17 cellular contexts compared by ENCODE assay signal in genomic region chr18:6598657-6599056, GRCh38.
DNase-seq lines count a peak whose midpoint lies in the region; ATAC-seq, FAIRE-seq and TF ChIP-seq lines count a peak whose summit lies in the region.
"Had no signal": no experiment of that assay in that cellular context is flagged by ENCODE, and none has a peak within 500 bp of the region (broad histone marks: within the 10 kb centered on the region; RNA-seq: fewer than 3 reads in every experiment).

No MANE protein-coding gene starts in this region.

- H3K9me3 ChIP-seq in endodermal cell (ENCODE audit: control insufficient read depth, low read length): no peaks in the 10 kb centered on the region
- H3K9me3 ChIP-seq: A549, HAP-1 had no signal

- peaks cover 12% of the 10 kb centered on the region for H3K4me1 Mint-ChIP-seq in endodermal cell

- H3K27ac Mint-ChIP-seq in endodermal cell: peak overlapping the region; percentile 87

- no peaks in the 10 kb centered on the region for H3K27me3 ChIP-seq in H7 (ENCODE audit: control insufficient read depth, insufficient read depth, low read length)
- no peaks in the 10 kb centered on the region for H3K27me3 ChIP-seq in endodermal cell (ENCODE audit: control insufficient read depth, insufficient read depth, low read length, poor library complexity, severe bottlenecking)
- H3K27me3 ChIP-seq: BLaER1 had no signal

- H3K9ac ChIP-seq in endodermal cell (ENCODE audit: extremely low read depth, low read length, poor library complexity, severe bottlenecking): no peak overlapping the region
- H3K9ac ChIP-seq: BLaER1, KMS-11 had no signal

- H3K27ac ChIP-seq in endodermal cell (ENCODE audit: low read depth, low read length): no peak overlapping the region
- H3K27ac ChIP-seq: A549, BLaER1, KMS-11 had no signal

- H3K9me3 Mint-ChIP-seq in endodermal cell: peaks cover 1% of the 10 kb centered on the region

- FAIRE-seq in urothelium cell line (lab: Jason Lieb, UNC): peak; percentile 53
- FAIRE-seq: A549, GM12878, GM18507, HepG2 had no signal

- peak; percentile 19 for DNase-seq in H7
- peak; percentile 12 for DNase-seq in NCI-H345 treated with DMSO at 0.1 percent for 48 hours (lab: John Stamatoyannopoulos, UW; ENCODE audit: unreplicated experiment)
- DNase-seq in endodermal cell: peak; percentile 65
- DNase-seq in urothelium cell line (ENCODE audit: low spot score): no peak
- no peak for DNase-seq in NCI-H1694 treated with DMSO at 0.1 percent for 48 hours (lab: John Stamatoyannopoulos, UW)
- DNase-seq: AML-193, Calu3, DMS 273 treated with DMSO at 0.1 percent for 48 hours had no signal

- H3K4me1 ChIP-seq in endodermal cell (ENCODE audit: control insufficient read depth, insufficient read depth, low read length): peaks cover 22% of the 10 kb centered on the region
- H3K4me1 ChIP-seq: A549, BLaER1, HAP-1 had no signal

- ATAC-seq in HG03135 (IDR thresholded peaks at IDR 0.05; ENCODE audit: unreplicated experiment) (no peak), GM19463 (IDR thresholded peaks at IDR 0.05; ENCODE audit: unreplicated experiment) (no peak)
- ATAC-seq: A549, GM12878, HepG2 had no signal

- no peak overlapping the region for H3K4me3 ChIP-seq in H7 (ENCODE audit: insufficient read depth, low read depth, low read length)
- H3K4me3 ChIP-seq in endodermal cell (ENCODE audit: low read length): peak overlapping the region; percentile 5
- H3K4me3 ChIP-seq: A549, BLaER1, GM12878, HAP-1 had no signal

- H3K36me3 ChIP-seq in H7 (replicated peaks; ENCODE audit: control insufficient read depth, insufficient read depth, low read length): no peaks in the 10 kb centered on the region
- H3K36me3 ChIP-seq in endodermal cell (ENCODE audit: control insufficient read depth, insufficient read depth, low read length): no peaks in the 10 kb centered on the region
- H3K36me3 ChIP-seq: BLaER1, HAP-1 had no signal

- WGBS in endodermal cell (ENCODE audit: insufficient coverage in 1 of 2, insufficient read length in 1 of 2), 2 experiments: 56 to 75% methylated on average over 5 to 7 of the region's 7 CpGs

- H3K4me3 Mint-ChIP-seq in endodermal cell: peak overlapping the region; percentile 19

- no peaks in the 10 kb centered on the region for H3K27me3 Mint-ChIP-seq in endodermal cell (ENCODE audit: insufficient read depth)

- peaks cover 4% of the 10 kb centered on the region for H3K36me3 Mint-ChIP-seq in endodermal cell (ENCODE audit: low read depth)

- TF ChIP-seq CTCF in endodermal cell (conservative IDR thresholded peaks at IDR 0.05): no peak

Comparison
In these comparisons a context has a peak if more than half of its experiments do, and no peak if none do; other contexts are left out.
1. DNase-seq: peak in H7 (single experiment), NCI-H345 treated with DMSO at 0.1 percent for 48 hours (single experiment) and endodermal cell (single experiment); none in urothelium cell line (single experiment) and NCI-H1694 treated with DMSO at 0.1 percent for 48 hours (single experiment).